Comparison of ENCODE assay signal across 18 cellular contexts in the genomic region with DNA sequence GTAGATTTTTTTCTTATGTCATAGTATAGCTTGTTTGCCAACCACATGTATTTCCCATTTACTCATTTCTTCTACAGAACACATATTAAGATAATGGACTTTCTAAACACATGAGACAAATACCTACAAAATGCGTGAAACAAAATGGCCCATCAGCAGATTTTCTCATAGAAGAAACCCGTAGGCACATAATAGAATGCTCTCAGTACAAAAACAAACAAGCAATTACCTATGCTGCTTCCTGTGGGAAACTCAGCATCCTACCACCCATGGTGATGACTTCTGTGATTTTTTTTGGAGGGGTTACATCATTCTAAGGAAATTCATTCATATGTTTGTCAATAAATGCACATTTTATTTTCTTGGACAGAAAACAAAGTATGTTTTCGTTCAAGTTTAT.
"Had no signal": no experiment of that assay in that cellular context is flagged by ENCODE, and none has a peak within 500 bp of the region (broad histone marks: within the 10 kb centered on the region; RNA-seq: fewer than 3 reads in every experiment).

No MANE protein-coding gene starts in this region.

- H3K36me3 ChIP-seq: lower lobe of right lung, thoracic aorta, vagina had no signal

- H3K9me3 ChIP-seq: lower lobe of right lung, thoracic aorta, vagina had no signal

- H3K4me3 ChIP-seq: lower lobe of right lung, thoracic aorta, vagina had no signal

- H3K27ac ChIP-seq: foreskin keratinocyte, lower lobe of right lung, thoracic aorta, vagina, VCaP had no signal

- ATAC-seq: activated CD8-positive, alpha-beta T cell treated with anti-CD3 and anti-CD28 coated beads, Interleukin-2, amount 10 ng/mL, durations not matched to agents 7 days and 5 days; foreskin keratinocyte; lower lobe of right lung; naive thymus-derived CD8-positive, alpha-beta T cell; stimulated activated naive B cell treated with anti-CD40 and anti-IgM and Interleukin-4, amounts not matched to agents 10 μg/mL and 1 μg/mL and 100 μg/mL, for 72 hours had no signal

- FAIRE-seq: keratinocyte had no signal

- H3K27me3 ChIP-seq: foreskin keratinocyte, vagina had no signal

- H3K4me1 ChIP-seq: foreskin keratinocyte had no signal

- DNase-seq: activated CD4-positive, alpha-beta T cell treated with anti-CD3 and anti-CD28 coated beads, Interleukin-2, amount 10 ng/mL, durations not matched to agents 7 days and 5 days; activated CD4-positive, CD25-positive, alpha-beta regulatory T cell treated with anti-CD3 and anti-CD28 coated beads, Interleukin-2, amount 50 U/mL, for 72 hours; activated CD8-positive, alpha-beta T cell treated with anti-CD3 and anti-CD28 coated beads, Interleukin-2, amount 10 ng/mL, durations not matched to agents 7 days and 5 days; activated gamma-delta T cell treated with Interleukin-2 at 50 U/mL for 16 hours; activated T-cell treated with anti-CD3 and anti-CD28 coated beads, Interleukin-2, amount 50 U/mL, for 1 hour; anterior cingulate cortex; endodermal cell; erythroblast; foreskin keratinocyte; lower lobe of right lung; naive thymus-derived CD8-positive, alpha-beta T cell; stimulated activated CD4-positive, alpha-beta T cell treated with anti-CD3 and anti-CD28 coated beads, Interleukin-2, amount 100 ng/mL, for 48 hours; stimulated activated CD8-positive, alpha-beta memory T cell treated with anti-CD3 and anti-CD28 coated beads, Interleukin-4, amount 100 ng/mL, for 48 hours; stimulated activated naive B cell treated with anti-CD40 and anti-IgM and Interleukin-4, amounts not matched to agents 10 μg/mL and 1 μg/mL and 100 μg/mL, for 72 hours had no signal
